17 cellular contexts compared by ENCODE assay signal in genomic region chr11:21893468-21893867, GRCh38.
DNase-seq lines count a peak whose midpoint lies in the region; ATAC-seq and TF ChIP-seq lines count a peak whose summit lies in the region.
"Had no signal": no experiment of that assay in that cellular context is flagged by ENCODE, and none has a peak within 500 bp of the region (broad histone marks: within the 10 kb centered on the region; RNA-seq: fewer than 3 reads in every experiment).

No MANE protein-coding gene starts in this region.

- H3K4me1 ChIP-seq in SK-N-SH (ENCODE audit: control insufficient read depth in 1 of 2, insufficient read depth in 2 of 2, low read depth in 1 of 2, low read length in 1 of 2) (peaks cover 0 to 14% of the 10 kb centered on the region in 2 experiments; a peak in 3 of 4 replicates), SJCRH30 (peaks cover 63% of the 10 kb centered on the region), hepatocyte (ENCODE audit: insufficient read depth) (no peaks in the 10 kb centered on the region)

- no peaks in the 10 kb centered on the region for H3F3A ChIP-seq in SK-N-SH (replicated peaks; ENCODE audit: insufficient read depth)

- CTCF ChIA-PET in SK-N-SH (lab: Yijun Ruan, JAX) = interaction anchor here (1.2 kb wide), 1 partner anchor 1222 kb away, joined by 4 read pairs; no protein-coding TSS in a partner anchor

- H2AFZ ChIP-seq in SK-N-SH (ENCODE audit: low read depth) (no peak overlapping the region), hepatocyte (no peak overlapping the region)

- POLR2A ChIA-PET in SK-N-SH (lab: Yijun Ruan, JAX) = no interaction called here

- H3K9me3 ChIP-seq in SK-N-SH = no peaks in the 10 kb centered on the region
- H3K9me3 ChIP-seq in SJCRH30 (replicated peaks) = no peaks in the 10 kb centered on the region; the same call in 1 of the 2 replicates
- H3K9me3 ChIP-seq in hepatocyte (ENCODE audit: low read depth) = no peaks in the 10 kb centered on the region
- H3K9me3 ChIP-seq: BLaER1 treated with 17β-estradiol and CSF1 and Interleukin-3, amounts not matched to agents 10 nM and 100 nM had no signal

- H4K20me1 ChIP-seq in SK-N-SH (ENCODE audit: insufficient read depth) (no peaks in the 10 kb centered on the region), hepatocyte (ENCODE audit: insufficient read depth, poor library complexity, severe bottlenecking) (no peaks in the 10 kb centered on the region)
- H4K20me1 ChIP-seq: BLaER1 treated with 17β-estradiol and CSF1 and Interleukin-3, amounts not matched to agents 10 nM and 100 nM had no signal

- 38% methylated on average over 2 of the region's 2 CpGs for WGBS in SK-N-SH (ENCODE audit: low lambda C conversion rate)
- 60% methylated on average over 2 of the region's 2 CpGs for WGBS in hepatocyte (ENCODE audit: low lambda C conversion rate, missing lambda C conversion rate)

- H3K27ac ChIP-seq in SK-N-SH (ENCODE audit: low read depth in 2 of 2, low read length in 1 of 2) (peak overlapping the region in 1 of 2 experiments; percentile 94; a peak in 2 of 4 replicates), SJCRH30 (peak overlapping the region; percentile 99), hepatocyte (no peak overlapping the region)
- H3K27ac ChIP-seq: BLaER1 treated with 17β-estradiol and CSF1 and Interleukin-3, amounts not matched to agents 10 nM and 100 nM; HL-60 had no signal

- no peak for TF ChIP-seq EP300 in SK-N-SH (IDR thresholded peaks at IDR 0.05; ENCODE audit: borderline replicate concordance in 1 of 2, low read depth in 1 of 2, low read length in 1 of 2)

- DNase-seq in SK-N-SH (no peak), SJCRH30 (peak in 1 of 2 experiments; percentile 25), hepatocyte (ENCODE audit: low spot score) (peak; percentile 8), GM03348 (ENCODE audit: low spot score) (no peak), anterior cingulate cortex (lab: John Stamatoyannopoulos, UW) (no peak)
- DNase-seq: 8988T; Calu3; CD8-positive, alpha-beta T cell; DMS 273 treated with DMSO at 0.1 percent for 48 hours; GOT3; H7; HFFc6 had no signal

- no peak for TF ChIP-seq RAD21 in SK-N-SH (IDR thresholded peaks at IDR 0.05; ENCODE audit: low read length)

- H3K36me3 ChIP-seq in SK-N-SH (replicated peaks in 1 of 2; ENCODE audit: control insufficient read depth in 1 of 2, insufficient read depth in 2 of 2, low read length in 1 of 2) (no peaks in the 10 kb centered on the region), SJCRH30 (no peaks in the 10 kb centered on the region), hepatocyte (replicated peaks; ENCODE audit: insufficient read depth, low read depth) (no peaks in the 10 kb centered on the region)
- H3K36me3 ChIP-seq: BLaER1 treated with 17β-estradiol and CSF1 and Interleukin-3, amounts not matched to agents 10 nM and 100 nM had no signal

- H3K9ac ChIP-seq in SK-N-SH = no peak overlapping the region
- H3K9ac ChIP-seq: BLaER1 treated with 17β-estradiol and CSF1 and Interleukin-3, amounts not matched to agents 10 nM and 100 nM had no signal

- no peaks in the 10 kb centered on the region for H3K79me2 ChIP-seq in SK-N-SH (ENCODE audit: insufficient read depth)
- no peaks in the 10 kb centered on the region for H3K79me2 ChIP-seq in hepatocyte

- H3K27me3 ChIP-seq in SK-N-SH (ENCODE audit: insufficient read depth) (no peaks in the 10 kb centered on the region), SJCRH30 (no peaks in the 10 kb centered on the region), hepatocyte (no peaks in the 10 kb centered on the region)
- H3K27me3 ChIP-seq: BLaER1 treated with 17β-estradiol and CSF1 and Interleukin-3, amounts not matched to agents 10 nM and 100 nM had no signal

- no peaks in the 10 kb centered on the region for H3K9me2 ChIP-seq in SK-N-SH
- no peaks in the 10 kb centered on the region for H3K9me2 ChIP-seq in hepatocyte (replicated peaks; ENCODE audit: insufficient read depth)

- no peak for TF ChIP-seq CTCF in SK-N-SH (IDR thresholded peaks at IDR 0.05)
- no peak for TF ChIP-seq CTCF in hepatocyte (IDR thresholded peaks at IDR 0.05; ENCODE audit: poor library complexity)

- H3K4me3 ChIP-seq in SK-N-SH (ENCODE audit: low read depth in 2 of 2, low read length in 1 of 2) = no peak overlapping the region
- H3K4me3 ChIP-seq in SJCRH30 = no peak overlapping the region
- no peak overlapping the region for H3K4me3 ChIP-seq in hepatocyte
- H3K4me3 ChIP-seq: BLaER1 treated with 17β-estradiol and CSF1 and Interleukin-3, amounts not matched to agents 10 nM and 100 nM had no signal

- no peak for ATAC-seq in SK-N-SH treated with all-trans-retinoic acid at 6 μM for 48 hours
- no peak for ATAC-seq in GM19455 (IDR thresholded peaks at IDR 0.05; ENCODE audit: unreplicated experiment)
- ATAC-seq: CD8-positive, alpha-beta T cell; HCT116 had no signal

- H3K4me2 ChIP-seq in SK-N-SH (no peak overlapping the region), hepatocyte (peak overlapping the region; percentile 31)
- H3K4me2 ChIP-seq: BLaER1 treated with 17β-estradiol and CSF1 and Interleukin-3, amounts not matched to agents 10 nM and 100 nM had no signal

TF ChIP-seq in SK-N-SH treated with all-trans-retinoic acid at 6 μM for 48 hours, 23 proteins besides CTCF, POLR2A, EP300 and RAD21:
- TF ChIP-seq ARNTL (CRISPR knock-in tag; IDR thresholded peaks at IDR 0.05; ENCODE audit: borderline replicate concordance, low read depth) (no peak), ZC3H10 (CRISPR knock-in tag; IDR thresholded peaks at IDR 0.05) (no peak), ISL1 (CRISPR knock-in tag; IDR thresholded peaks at IDR 0.05) (peak; percentile 77), BACH2 (CRISPR knock-in tag; IDR thresholded peaks at IDR 0.05; ENCODE audit: borderline replicate concordance) (no peak)

TF ChIP-seq in SK-N-SH, 30 proteins besides CTCF, POLR2A, EP300 and RAD21:
- TF ChIP-seq USF2 (IDR thresholded peaks at IDR 0.05; ENCODE audit: borderline replicate concordance, low read depth, low read length) (no peak), PBX3 (IDR thresholded peaks at IDR 0.05) (no peak)
